ENCODE assay signal across 8 cellular contexts in the genomic region with DNA sequence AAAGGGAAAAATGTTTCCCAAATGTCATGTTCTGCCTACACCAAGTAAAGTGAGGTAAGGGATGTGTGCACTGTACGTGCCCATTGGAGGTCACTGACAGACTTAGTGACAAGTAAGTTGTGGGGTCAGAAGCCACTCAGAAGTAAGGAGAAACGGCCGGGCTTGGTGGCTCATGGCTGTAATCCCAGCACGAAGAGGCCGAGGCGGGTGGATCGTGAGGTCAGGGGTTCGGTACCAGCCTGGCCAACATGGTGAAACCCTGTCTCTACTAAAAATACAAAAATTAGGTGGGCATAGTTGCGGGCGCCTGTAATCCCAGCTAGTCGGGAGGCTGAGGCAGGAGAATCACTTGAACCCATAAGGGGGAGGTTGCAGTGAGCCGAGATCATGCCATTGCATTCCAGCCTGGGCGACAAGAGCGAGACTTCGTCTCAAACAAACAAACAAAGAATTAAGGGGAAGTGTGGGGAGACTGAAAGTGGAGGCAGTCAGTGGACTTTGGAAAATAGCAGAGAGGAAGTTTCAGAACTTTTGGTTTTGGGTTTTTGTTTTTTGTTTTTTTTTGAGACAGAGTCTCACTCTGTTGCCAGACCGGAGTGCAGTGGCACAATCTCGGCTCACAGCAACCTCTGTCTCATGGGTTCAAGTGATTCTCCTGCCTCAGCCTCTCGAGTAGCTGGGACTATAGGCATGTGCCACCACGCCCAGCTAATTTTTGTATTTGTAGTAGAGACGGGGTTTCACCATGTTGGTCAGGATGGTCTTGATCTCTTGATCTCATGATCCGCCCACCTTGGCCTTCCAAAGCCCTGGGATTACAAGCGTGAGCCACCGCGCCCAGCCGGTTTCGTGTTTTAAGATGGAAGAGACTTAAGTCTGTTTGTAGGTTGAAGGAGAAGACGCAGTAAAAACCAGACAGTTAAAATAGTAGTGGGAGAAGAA.
DNase-seq lines count a peak whose midpoint lies in the region; ATAC-seq and TF ChIP-seq lines count a peak whose summit lies in the region.
"Not testable (repeated sequence)": the region's sequence is repeated elsewhere in the genome, so short reads cannot be mapped to it uniquely, and the experiment has no call there.

No MANE protein-coding gene starts in this region.

- H3K4me3 Mint-ChIP-seq in CD4-positive, alpha-beta memory T cell = peak overlapping the region in 7 of 8 donors; percentile 22 to 83 (median 78)
- peak overlapping the region; percentile 74 for H3K4me3 Mint-ChIP-seq in activated CD4-positive, alpha-beta T cell treated with anti-CD3 and anti-CD28 coated beads, Interleukin-2, amount 10 ng/mL, durations not matched to agents 24 days and 14 days
- H3K4me3 Mint-ChIP-seq in activated naive CD8-positive, alpha-beta T cell treated with anti-CD3 and anti-CD28 coated beads for 36 hours = peak overlapping the region; percentile 40

- H3K4me1 ChIP-seq in CD4-positive, alpha-beta memory T cell (ENCODE audit: insufficient read depth, low read length) = peaks cover 11% of the 10 kb centered on the region
- H3K4me1 ChIP-seq in esophagus muscularis mucosa (peaks cover 0 to 14% (median 9%) of the 10 kb centered on the region in 4 donors), lower lobe of right lung (peaks cover 31% of the 10 kb centered on the region), upper lobe of left lung (peaks cover 4 to 20% (median 6%) of the 10 kb centered on the region in 4 donors)
- H3K4me1 ChIP-seq in sigmoid colon = not testable (repeated sequence)

- not testable (repeated sequence) for H3K4me3 ChIP-seq in CD4-positive, alpha-beta memory T cell (ENCODE audit: low read length in 2 of 2); esophagus muscularis mucosa; lower lobe of right lung; sigmoid colon; upper lobe of left lung

- TF ChIP-seq POLR2A in esophagus muscularis mucosa (IDR thresholded peaks at IDR 0.05; ENCODE audit: low read depth); sigmoid colon (IDR thresholded peaks at IDR 0.05); upper lobe of left lung (IDR thresholded peaks at IDR 0.05): not testable (repeated sequence)

- not testable (repeated sequence) for H3K9me3 Mint-ChIP-seq in CD4-positive, alpha-beta memory T cell; activated naive CD8-positive, alpha-beta T cell treated with anti-CD3 and anti-CD28 coated beads for 36 hours
- peaks cover 11% of the 10 kb centered on the region for H3K9me3 Mint-ChIP-seq in activated CD4-positive, alpha-beta T cell treated with anti-CD3 and anti-CD28 coated beads, Interleukin-2, amount 10 ng/mL, durations not matched to agents 24 days and 14 days

- ATAC-seq in lower lobe of right lung (peak; percentile 38 to 62), upper lobe of left lung (ENCODE audit: low FRiP score in 2 of 2) (peak in 1 of 2 donors; percentile 25)

- H3K4me1 Mint-ChIP-seq in CD4-positive, alpha-beta memory T cell = peaks cover 9 to 25% (median 14%) of the 10 kb centered on the region in 4 donors
- peaks cover 45% of the 10 kb centered on the region for H3K4me1 Mint-ChIP-seq in activated CD4-positive, alpha-beta T cell treated with anti-CD3 and anti-CD28 coated beads, Interleukin-2, amount 10 ng/mL, durations not matched to agents 24 days and 14 days
- H3K4me1 Mint-ChIP-seq in activated naive CD8-positive, alpha-beta T cell treated with anti-CD3 and anti-CD28 coated beads for 36 hours = peaks cover 28% of the 10 kb centered on the region

- not testable (repeated sequence) for H3K27me3 Mint-ChIP-seq in CD4-positive, alpha-beta memory T cell; activated CD4-positive, alpha-beta T cell treated with anti-CD3 and anti-CD28 coated beads, Interleukin-2, amount 10 ng/mL, durations not matched to agents 24 days and 14 days; activated naive CD8-positive, alpha-beta T cell treated with anti-CD3 and anti-CD28 coated beads for 36 hours

- POLR2A ChIA-PET in CD4-positive, alpha-beta memory T cell (lab: Charles Lee; ENCODE audit: partially characterized antibody) = not testable (repeated sequence)

- H3K27ac ChIP-seq in CD4-positive, alpha-beta memory T cell (ENCODE audit: low read depth, low read length) = not testable (repeated sequence)
- H3K27ac ChIP-seq in esophagus muscularis mucosa (replicated peaks in 1 of 4) = peak overlapping the region in 2 of 4 donors; percentile 57 to 63
- H3K27ac ChIP-seq in lower lobe of right lung = peak overlapping the region; percentile 71
- peak overlapping the region in 3 of 4 donors; percentile 19 to 46 (median 41) for H3K27ac ChIP-seq in sigmoid colon
- H3K27ac ChIP-seq in upper lobe of left lung = peak overlapping the region; percentile 54 to 79 (median 71)

- intact Hi-C loops in CD4-positive, alpha-beta memory T cell (cut with micrococcal nuclease); esophagus muscularis mucosa (cut with DNase I); lower lobe of right lung (cut with DNase I); sigmoid colon (cut with DNase I): not testable (repeated sequence)
- intact Hi-C loops in activated CD4-positive, alpha-beta T cell treated with anti-CD3 and anti-CD28 coated beads, Interleukin-2, amount 10 ng/mL, durations not matched to agents 24 days and 14 days (cut with micrococcal nuclease) = loop anchor here (5.0 kb wide), 1 partner anchor 383 kb away; no protein-coding TSS in a partner anchor

- not testable (repeated sequence) for DNase-seq in CD4-positive, alpha-beta memory T cell; activated CD4-positive, alpha-beta T cell treated with anti-CD3 and anti-CD28 coated beads, Interleukin-2, amount 10 ng/mL, durations not matched to agents 24 days and 14 days; activated naive CD8-positive, alpha-beta T cell treated with anti-CD3 and anti-CD28 coated beads for 36 hours; lower lobe of right lung; sigmoid colon; upper lobe of left lung
- DNase-seq in MV-4-11 (lab: John Stamatoyannopoulos, UW) (peak; percentile 77), esophagus muscularis mucosa (ENCODE audit: extremely low spot score) (peak; percentile 42)

- not testable (repeated sequence) for H3K27me3 ChIP-seq in CD4-positive, alpha-beta memory T cell (ENCODE audit: insufficient read depth, low read length); esophagus muscularis mucosa; lower lobe of right lung (ENCODE audit: low read depth); sigmoid colon; upper lobe of left lung

- 89% methylated on average over 27 of the region's 27 CpGs for WGBS in esophagus muscularis mucosa
- WGBS in sigmoid colon, 2 donors = 82 to 88% methylated on average over 27 of the region's 27 CpGs
- whole genome bisulfite sequencing in upper lobe of left lung, 2 donors = 78 to 82% methylated on average over 27 of the region's 27 CpGs

- H3K27ac Mint-ChIP-seq in CD4-positive, alpha-beta memory T cell = peak overlapping the region in 5 of 7 donors; percentile 28 to 95 (median 78)
- peak overlapping the region; percentile 89 for H3K27ac Mint-ChIP-seq in activated CD4-positive, alpha-beta T cell treated with anti-CD3 and anti-CD28 coated beads, Interleukin-2, amount 10 ng/mL, durations not matched to agents 24 days and 14 days
- H3K27ac Mint-ChIP-seq in activated naive CD8-positive, alpha-beta T cell treated with anti-CD3 and anti-CD28 coated beads for 36 hours = peak overlapping the region; percentile 94

- not testable (repeated sequence) for H3K9me3 ChIP-seq in CD4-positive, alpha-beta memory T cell (ENCODE audit: control insufficient read depth in 1 of 2, low read length in 2 of 2); esophagus muscularis mucosa; lower lobe of right lung; sigmoid colon; upper lobe of left lung

- not testable (repeated sequence) for H3K36me3 ChIP-seq in CD4-positive, alpha-beta memory T cell (ENCODE audit: insufficient read depth, low read length); esophagus muscularis mucosa; lower lobe of right lung; sigmoid colon; upper lobe of left lung

- CTCF ChIA-PET in CD4-positive, alpha-beta memory T cell (lab: Charles Lee; ENCODE audit: partially characterized antibody) = not testable (repeated sequence)

- not testable (repeated sequence) for TF ChIP-seq CTCF in esophagus muscularis mucosa (IDR thresholded peaks at IDR 0.05); lower lobe of right lung (IDR thresholded peaks at IDR 0.05); sigmoid colon (IDR thresholded peaks at IDR 0.05); upper lobe of left lung (IDR thresholded peaks at IDR 0.05)

- TF ChIP-seq EP300 in esophagus muscularis mucosa (IDR thresholded peaks at IDR 0.05); sigmoid colon (IDR thresholded peaks at IDR 0.05); upper lobe of left lung (IDR thresholded peaks at IDR 0.05): not testable (repeated sequence)

- not testable (repeated sequence) for H3K36me3 Mint-ChIP-seq in CD4-positive, alpha-beta memory T cell; activated CD4-positive, alpha-beta T cell treated with anti-CD3 and anti-CD28 coated beads, Interleukin-2, amount 10 ng/mL, durations not matched to agents 24 days and 14 days (ENCODE audit: low read depth); activated naive CD8-positive, alpha-beta T cell treated with anti-CD3 and anti-CD28 coated beads for 36 hours
